ENCODE assay signal across 8 cellular contexts in the genomic region with DNA sequence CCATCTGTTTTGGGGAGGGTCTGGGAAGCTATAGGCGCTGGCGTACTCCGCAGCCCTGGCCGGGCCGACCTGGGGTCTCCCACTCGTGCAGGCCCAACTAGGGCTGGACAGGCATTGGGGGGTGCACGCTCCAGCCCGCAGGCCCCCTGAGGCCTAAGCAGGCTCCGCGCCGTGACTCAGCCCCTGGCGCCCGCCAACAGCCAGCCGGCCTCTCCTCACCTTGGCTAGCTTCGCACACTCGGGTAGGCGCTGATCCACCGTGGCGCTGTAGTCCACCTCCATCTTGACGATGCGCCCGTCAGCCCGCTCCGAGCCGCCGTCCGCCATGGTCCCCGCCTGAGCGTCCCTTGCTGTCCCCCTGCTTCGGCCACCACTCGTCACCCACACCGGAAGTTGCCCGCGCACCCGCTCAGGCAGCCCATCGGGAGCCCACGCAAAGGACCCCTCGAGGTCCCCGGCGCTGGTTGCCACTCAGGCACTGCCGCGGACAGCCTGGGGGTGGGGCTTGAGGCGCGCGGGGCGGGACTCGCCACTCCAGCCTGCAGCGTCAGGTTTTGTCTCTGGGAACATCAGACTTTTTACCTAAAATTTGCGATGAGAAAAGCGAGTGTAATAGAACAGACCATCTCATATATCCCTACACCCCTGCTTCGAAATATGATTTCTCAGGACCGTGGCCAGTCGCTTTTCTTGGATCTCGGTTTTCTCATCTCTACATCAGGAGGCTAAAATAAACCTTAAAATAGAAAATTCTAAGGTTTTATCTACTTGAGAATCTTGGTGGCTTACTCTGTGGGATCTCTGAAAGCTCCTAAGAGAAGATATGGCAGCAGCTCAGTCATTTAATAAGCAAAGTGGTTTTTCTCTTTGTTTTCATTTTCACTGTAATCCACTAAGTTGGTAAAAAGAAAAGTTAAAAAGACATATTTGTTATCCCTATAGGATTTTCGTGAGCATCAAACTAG. TPM values are rescaled to one million over a fixed set of nuclear protein-coding genes. Genes with fewer than 3 reads are reported as not detected.
DNase-seq lines count a peak whose midpoint lies in the region; ATAC-seq and TF ChIP-seq lines count a peak whose summit lies in the region.

Gene PSMD12, minus strand, starts transcription at position 385 of the 965 bp plus-strand sequence. Its CDS starts 58 bp downstream, at position 327.

- in situ Hi-C loops in GM23248 (cut with MboI): no loop called here

- TF ChIP-seq CTCF in fibroblast of mammary gland (conservative IDR thresholded peaks at IDR 0.05; ENCODE audit: control insufficient read depth, insufficient read depth, low read depth, low read length) (no peak), natural killer cell (IDR thresholded peaks at IDR 0.05) (no peak)

- peak within 1 kb of the TSS; percentile 100 for H3K9ac ChIP-seq in GM23248

- peaks cover 7% of the 10 kb centered on the region; the same call in 1 of the 2 replicates for H4K20me1 ChIP-seq in GM23248 (ENCODE audit: insufficient read depth)

- peak within 1 kb of the TSS; percentile 99 for H2AFZ ChIP-seq in GM23248

- H3K4me1 ChIP-seq in GM23248 (ENCODE audit: insufficient read depth): peaks cover 21% of the 10 kb centered on the region

- H3K9me3 ChIP-seq in GM23248 (ENCODE audit: low read depth): no peaks in the 10 kb centered on the region

- H3K79me2 ChIP-seq in GM23248 (ENCODE audit: insufficient read depth): peaks cover 57% of the 10 kb centered on the region

- H3K4me3 Mint-ChIP-seq in activated T-helper 17 cell treated with anti-CD3 and anti-CD28 coated beads, Interleukin-2, amount 50 U/mL, for 72 hours: peak within 1 kb of the TSS; percentile 90
- H3K4me3 Mint-ChIP-seq in natural killer cell: peak within 1 kb of the TSS; percentile 92

- peaks cover 53% of the 10 kb centered on the region for H3K36me3 Mint-ChIP-seq in activated T-helper 17 cell treated with anti-CD3 and anti-CD28 coated beads, Interleukin-2, amount 50 U/mL, for 72 hours (ENCODE audit: low read depth)
- H3K36me3 Mint-ChIP-seq in natural killer cell: no peaks in the 10 kb centered on the region

- peak within 1 kb of the TSS; percentile 99 for H3K27ac ChIP-seq in GM23248

- no peaks in the 10 kb centered on the region for H3K9me2 ChIP-seq in GM23248 (ENCODE audit: insufficient read depth)

- H3K4me1 Mint-ChIP-seq in activated T-helper 17 cell treated with anti-CD3 and anti-CD28 coated beads, Interleukin-2, amount 50 U/mL, for 72 hours: peaks cover 20% of the 10 kb centered on the region
- H3K4me1 Mint-ChIP-seq in natural killer cell: peaks cover 41 to 44% of the 10 kb centered on the region in 2 donors

- no peaks in the 10 kb centered on the region for H3K9me3 Mint-ChIP-seq in activated T-helper 17 cell treated with anti-CD3 and anti-CD28 coated beads, Interleukin-2, amount 50 U/mL, for 72 hours
- H3K9me3 Mint-ChIP-seq in natural killer cell: no peaks in the 10 kb centered on the region

- ATAC-seq in activated T-helper 17 cell treated with anti-CD3 and anti-CD28 coated beads, Interleukin-2, amount 50 U/mL, for 72 hours (replicated peaks): peak; percentile 77
- ATAC-seq in natural killer cell: peak; percentile 94 to 100 (median 97)

- peak within 1 kb of the TSS; percentile 94 for H3K27ac Mint-ChIP-seq in activated T-helper 17 cell treated with anti-CD3 and anti-CD28 coated beads, Interleukin-2, amount 50 U/mL, for 72 hours
- H3K27ac Mint-ChIP-seq in natural killer cell: peak within 1 kb of the TSS; percentile 86 to 98

- 1% methylated on average over 36 to 50 of the region's 55 CpGs for WGBS in GM23248 (ENCODE audit: low coverage in 1 of 2, low lambda C conversion rate in 2 of 2, missing lambda C conversion rate in 2 of 2), 2 experiments

- H3K4me2 ChIP-seq in GM23248 (ENCODE audit: unreplicated experiment): peak within 1 kb of the TSS; percentile 94

- peak; percentile 90 for DNase-seq in EH (ENCODE audit: low read depth)
- DNase-seq in GM23248: peak; percentile 94
- DNase-seq in LHCN-M2 (ENCODE audit: low read depth): peak; percentile 87
- DNase-seq in RPMI7951 (ENCODE audit: low read depth): peak; percentile 85
- DNase-seq in fibroblast of mammary gland (ENCODE audit: low read depth): peak; percentile 86
- peak; percentile 96 for DNase-seq in natural killer cell
- peak; percentile 91 for DNase-seq in stimulated activated naive CD4-positive, alpha-beta T cell treated with Interleukin-2 at 50 U/mL for 16 hours (lab: John Stamatoyannopoulos, UW)

- intact Hi-C loops in natural killer cell (cut with micrococcal nuclease): loop anchor here (10.0 kb wide), 1 partner anchor 122 kb away; the partner anchor contains the start of gene HELZ

- peaks cover 13% of the 10 kb centered on the region for H3F3A ChIP-seq in GM23248 (ENCODE audit: insufficient read depth)

- H3K27me3 Mint-ChIP-seq in activated T-helper 17 cell treated with anti-CD3 and anti-CD28 coated beads, Interleukin-2, amount 50 U/mL, for 72 hours: no peaks in the 10 kb centered on the region
- H3K27me3 Mint-ChIP-seq in natural killer cell (ENCODE audit: low read depth in 2 of 2): no peaks in the 10 kb centered on the region

- H3K4me3 ChIP-seq in GM23248 (peak within 1 kb of the TSS; percentile 98), fibroblast of mammary gland (ENCODE audit: control insufficient read depth, low read depth, low read length) (peak within 1 kb of the TSS; percentile 99)

- H3K27me3 ChIP-seq in GM23248 (replicated peaks; ENCODE audit: insufficient read depth): no peaks in the 10 kb centered on the region

- H3K36me3 ChIP-seq in GM23248 (ENCODE audit: low read depth): peaks cover 4% of the 10 kb centered on the region

RNA-seq across cellular contexts. Expression of gene PSMD12, which starts in this region (rescaled TPM):
- 31.9 and 44.3 TPM in 2 replicates for total RNA-seq in GM23248 (2014; rRNA removed; shearing (Covaris generic))
- 85.3 and 87.9 TPM in 2 replicates for polyA plus RNA-seq in GM23248 (2016; fragmentation: Nextera tagmentation; extraction: Ambion mirVana)
- total RNA-seq in LHCN-M2 (2014; rRNA removed) (34.8 and 49.4 TPM in 2 replicates), natural killer cell (10 to 100 TPM; 57.4 to 58.2 (median 58.0) TPM)
- 34.4 TPM for polyA plus RNA-seq in LHCN-M2 (2012)
- total RNA-seq in RPMI7951 (2014; rRNA removed; shearing (Covaris generic)): 24.4 and 24.8 TPM in 2 replicates
- 100 to 1,000 TPM in 1 of 2 donors, 10 to 100 TPM in 1; 83.0 to 112 TPM for total RNA-seq in activated T-helper 17 cell treated with anti-CD3 and anti-CD28 coated beads, Interleukin-2, amount 50 U/mL, for 72 hours

Comparison
In these comparisons a context has a peak if more than half of its experiments do, and no peak if none do; other contexts are left out.
1. Peak in every context shown above with its lines: DNase-seq, ATAC-seq, H3K4me3 ChIP-seq and H3K27ac ChIP-seq.